In the genomic region with DNA sequence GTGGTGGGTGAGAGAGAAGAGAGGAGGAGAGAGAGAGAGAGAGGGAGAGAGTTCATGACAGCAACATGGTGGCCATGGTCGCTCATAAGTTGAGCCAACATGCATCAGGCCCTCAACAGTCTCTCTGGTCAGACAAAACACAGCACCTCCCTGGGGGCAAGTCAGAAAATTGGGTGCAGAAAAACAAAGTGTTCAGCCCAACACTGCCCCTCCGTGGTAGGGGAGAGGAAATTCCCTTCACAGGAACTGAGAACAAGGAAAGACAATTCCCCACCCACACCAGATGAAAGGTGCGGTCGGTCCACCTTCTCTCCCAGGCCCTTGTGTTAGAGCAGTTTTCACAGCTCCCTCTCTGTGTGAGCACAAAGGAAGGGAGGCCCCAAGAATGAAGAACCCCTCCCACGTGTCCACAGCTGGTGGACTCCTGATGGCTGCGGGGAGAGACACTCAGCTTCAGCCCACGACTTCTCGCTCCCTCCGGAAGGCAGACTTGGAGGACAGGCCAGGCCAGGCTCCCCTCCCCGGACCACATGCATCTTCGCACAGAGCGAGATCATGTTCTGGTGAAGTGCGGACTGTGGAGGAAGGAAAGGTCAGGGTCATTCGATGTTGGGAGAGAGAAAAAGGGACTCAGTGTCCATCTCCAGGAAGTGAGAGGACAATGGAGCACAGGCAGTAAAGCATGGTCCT, we compare ENCODE assay signal across 8 cellular contexts.
DNase-seq lines count a peak whose midpoint lies in the region; ATAC-seq and TF ChIP-seq lines count a peak whose summit lies in the region.

No MANE protein-coding gene starts in this region.

- 77 to 84% methylated on average over 14 of the region's 14 CpGs for WGBS in aorta, 2 donors

- H3K9me3 ChIP-seq in naive thymus-derived CD4-positive, alpha-beta T cell (ENCODE audit: control insufficient read depth in 2 of 3, low read length in 3 of 3), result no peaks in the 10 kb centered on the region
- H3K9me3 ChIP-seq in aorta (ENCODE audit: control insufficient read depth, low read length), result no peaks in the 10 kb centered on the region

- intact Hi-C loops in naive thymus-derived CD4-positive, alpha-beta T cell (cut with micrococcal nuclease), result loop anchor here (1.0 to 10.0 kb wide), 4 partner anchors 217 to 585 kb away; no protein-coding TSS in a partner anchor
- intact Hi-C loops in aorta (cut with DNase I), result no loop called here

- peak; percentile 47 for TF ChIP-seq CTCF in GM13976 (IDR thresholded peaks at IDR 0.05; ENCODE audit: borderline replicate concordance, control extremely low read depth, extremely low read depth, insufficient read depth, missing control alignments)

- peaks cover 0 to 15% of the 10 kb centered on the region in 2 donors for H3K4me1 ChIP-seq in naive thymus-derived CD4-positive, alpha-beta T cell (ENCODE audit: control insufficient read depth in 2 of 2, insufficient read depth in 2 of 2, low read length in 2 of 2)
- H3K4me1 ChIP-seq in aorta (ENCODE audit: control insufficient read depth in 1 of 2, insufficient read depth in 2 of 2, low read length in 2 of 2), result peaks cover 0 to 2% of the 10 kb centered on the region in 2 donors

- H3K27ac Mint-ChIP-seq in activated CD8-positive, alpha-beta T cell treated with anti-CD3 and anti-CD28 coated beads, Interleukin-2, amount 10 ng/mL, durations not matched to agents 7 days and 5 days, result no peak overlapping the region
- H3K27ac Mint-ChIP-seq in naive thymus-derived CD4-positive, alpha-beta T cell, result peak overlapping the region in 2 of 9 donors; percentile 9 to 72

- ATAC-seq in activated CD8-positive, alpha-beta T cell treated with anti-CD3 and anti-CD28 coated beads, Interleukin-2, amount 10 ng/mL, durations not matched to agents 7 days and 5 days, result no peak
- peak; percentile 22 for ATAC-seq in esophagus mucosa
- peak; percentile 53 for ATAC-seq in naive thymus-derived CD4-positive, alpha-beta T cell
- peak; percentile 45 for ATAC-seq in aorta (ENCODE audit: low FRiP score)
- ATAC-seq in GM19467 (IDR thresholded peaks at IDR 0.05; ENCODE audit: unreplicated experiment), result no peak

- no peak overlapping the region for H3K4me3 ChIP-seq in naive thymus-derived CD4-positive, alpha-beta T cell (ENCODE audit: low read length)
- H3K4me3 ChIP-seq in aorta (ENCODE audit: low read length in 2 of 2), result no peak overlapping the region

- in situ Hi-C loops in GM13976 (cut with MboI; ENCODE audit: low sequenced_read_pairs, unreplicated experiment), result loop anchor here (25.0 kb wide), 1 partner anchor 565 kb away; no protein-coding TSS in a partner anchor

- DNase-seq in AG08396 (ENCODE audit: low spot score) (peak; percentile 57), GM13976 (ENCODE audit: low spot score) (peak; percentile 74), NCI-H748 treated with DMSO at 0.1 percent for 48 hours (lab: John Stamatoyannopoulos, UW) (peak; percentile 9), aorta (peak in 1 of 2 donors; percentile 70)
- peak; percentile 70 for DNase-seq in activated CD8-positive, alpha-beta T cell treated with anti-CD3 and anti-CD28 coated beads, Interleukin-2, amount 10 ng/mL, durations not matched to agents 7 days and 5 days
- peak in 4 of 9 donors; percentile 4 to 62 (median 23) for DNase-seq in naive thymus-derived CD4-positive, alpha-beta T cell

- no peak overlapping the region for H3K4me3 Mint-ChIP-seq in activated CD8-positive, alpha-beta T cell treated with anti-CD3 and anti-CD28 coated beads, Interleukin-2, amount 10 ng/mL, durations not matched to agents 7 days and 5 days
- peak overlapping the region in 1 of 10 donors; percentile 29 for H3K4me3 Mint-ChIP-seq in naive thymus-derived CD4-positive, alpha-beta T cell

- POLR2A ChIA-PET in activated CD8-positive, alpha-beta T cell treated with anti-CD3 and anti-CD28 coated beads, Interleukin-2, amount 10 ng/mL, durations not matched to agents 7 days and 5 days (lab: Charles Lee), result no interaction called here
- POLR2A ChIA-PET in naive thymus-derived CD4-positive, alpha-beta T cell (lab: Charles Lee), result no interaction called here

- CTCF ChIA-PET in activated CD8-positive, alpha-beta T cell treated with anti-CD3 and anti-CD28 coated beads, Interleukin-2, amount 10 ng/mL, durations not matched to agents 7 days and 5 days (lab: Charles Lee), result interaction anchor here (1.0 to 2.6 kb wide), 9 partner anchors 11 to 842 kb away, joined by 3 to 21 read pairs (median 5); no protein-coding TSS in a partner anchor
- CTCF ChIA-PET in naive thymus-derived CD4-positive, alpha-beta T cell (lab: Charles Lee), result interaction anchor here (0.8 kb wide), 1 partner anchor 167 kb away, joined by 4 read pairs; no protein-coding TSS in a partner anchor

- H3K9me3 Mint-ChIP-seq in activated CD8-positive, alpha-beta T cell treated with anti-CD3 and anti-CD28 coated beads, Interleukin-2, amount 10 ng/mL, durations not matched to agents 7 days and 5 days (ENCODE audit: insufficient read depth), result no peaks in the 10 kb centered on the region
- peaks cover 0 to 1% (median 0%) of the 10 kb centered on the region in 11 donors for H3K9me3 Mint-ChIP-seq in naive thymus-derived CD4-positive, alpha-beta T cell

- H3K27me3 ChIP-seq in naive thymus-derived CD4-positive, alpha-beta T cell (ENCODE audit: control insufficient read depth in 2 of 2, insufficient read depth in 2 of 2, low read length in 2 of 2), result no peaks in the 10 kb centered on the region
- H3K27me3 ChIP-seq in aorta (ENCODE audit: control insufficient read depth in 1 of 2, insufficient read depth in 2 of 2, low read length in 1 of 2), result no peaks in the 10 kb centered on the region

- H3K27ac ChIP-seq in naive thymus-derived CD4-positive, alpha-beta T cell (ENCODE audit: low read depth, low read length), result no peak overlapping the region
- no peak overlapping the region for H3K27ac ChIP-seq in aorta (ENCODE audit: low read depth in 1 of 2, low read length in 2 of 2)

- no peaks in the 10 kb centered on the region for H3K36me3 Mint-ChIP-seq in activated CD8-positive, alpha-beta T cell treated with anti-CD3 and anti-CD28 coated beads, Interleukin-2, amount 10 ng/mL, durations not matched to agents 7 days and 5 days (ENCODE audit: low read depth)
- peaks cover 0 to 4% (median 0%) of the 10 kb centered on the region in 5 donors for H3K36me3 Mint-ChIP-seq in naive thymus-derived CD4-positive, alpha-beta T cell

- peaks cover 59% of the 10 kb centered on the region for H3K4me1 Mint-ChIP-seq in activated CD8-positive, alpha-beta T cell treated with anti-CD3 and anti-CD28 coated beads, Interleukin-2, amount 10 ng/mL, durations not matched to agents 7 days and 5 days (ENCODE audit: low read depth)
- peaks cover 5 to 77% (median 6%) of the 10 kb centered on the region in 7 donors for H3K4me1 Mint-ChIP-seq in naive thymus-derived CD4-positive, alpha-beta T cell

- no peaks in the 10 kb centered on the region for H3K36me3 ChIP-seq in naive thymus-derived CD4-positive, alpha-beta T cell (ENCODE audit: control insufficient read depth in 2 of 3, insufficient read depth in 3 of 3, low read length in 3 of 3)
- H3K36me3 ChIP-seq in aorta (ENCODE audit: control insufficient read depth in 1 of 2, insufficient read depth in 2 of 2, low read length in 1 of 2), result no peaks in the 10 kb centered on the region

- no peaks in the 10 kb centered on the region for H3K27me3 Mint-ChIP-seq in activated CD8-positive, alpha-beta T cell treated with anti-CD3 and anti-CD28 coated beads, Interleukin-2, amount 10 ng/mL, durations not matched to agents 7 days and 5 days (ENCODE audit: low read depth)
- peaks cover 0 to 15% (median 0%) of the 10 kb centered on the region in 5 donors for H3K27me3 Mint-ChIP-seq in naive thymus-derived CD4-positive, alpha-beta T cell

Comparison
In these comparisons a context has a peak if more than half of its experiments do, and no peak if none do; other contexts are left out.
1. ATAC-seq: peak in esophagus mucosa (single experiment), naive thymus-derived CD4-positive, alpha-beta T cell (single experiment) and aorta (single experiment); none in activated CD8-positive, alpha-beta T cell treated with anti-CD3 and anti-CD28 coated beads, Interleukin-2, amount 10 ng/mL, durations not matched to agents 7 days and 5 days (single experiment) and GM19467 (single experiment).
2. intact Hi-C loops: an anchor here in naive thymus-derived CD4-positive, alpha-beta T cell (1.0 to 10.0 kb wide); none called in aorta.